In the genomic region with DNA sequence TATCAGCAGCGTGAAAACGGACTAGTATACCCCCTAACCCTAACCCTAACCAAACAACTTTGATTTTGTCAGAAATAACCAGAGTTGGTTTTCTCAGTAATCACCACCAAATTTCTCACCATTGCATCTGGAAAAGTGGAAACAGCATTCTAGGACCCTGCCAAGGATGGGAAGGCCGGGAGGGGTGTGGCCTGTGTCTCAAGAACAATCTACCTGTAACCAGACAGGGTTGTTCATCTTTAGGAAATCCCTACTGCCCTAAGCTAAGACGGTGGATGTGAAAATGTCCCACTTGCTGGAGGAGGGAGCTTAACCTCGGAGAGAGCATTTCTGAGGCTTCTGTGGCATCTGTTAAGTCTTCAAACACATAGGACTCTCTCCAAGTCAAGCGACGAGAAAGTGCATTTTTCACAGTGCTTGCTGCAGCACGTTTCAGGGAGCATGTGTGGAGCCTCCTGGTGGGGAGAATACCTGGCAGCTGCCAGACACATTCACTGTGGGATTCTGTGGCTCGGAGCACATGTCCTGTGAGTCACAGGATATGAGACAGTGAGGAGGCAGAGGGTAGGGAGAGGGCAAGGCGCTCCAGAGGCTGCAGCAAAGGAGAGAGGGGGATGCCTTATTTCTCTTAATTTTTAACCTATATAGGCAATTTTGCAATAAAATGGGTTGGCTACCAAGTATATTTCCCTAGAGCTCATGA, we compare ENCODE assay signal across 1 cellular context.
TF ChIP-seq lines count a peak whose summit lies in the region.

No MANE protein-coding gene starts in this region.

TF ChIP-seq in IMR-90, 13 proteins besides CTCF, POLR2A, EP300 and RAD21 (continued from another document):
- TF ChIP-seq SMC3 (IDR thresholded peaks at IDR 0.05; ENCODE audit: low read depth, low read length) = peak; percentile 81
- TF ChIP-seq RFX5 (IDR thresholded peaks at IDR 0.05; ENCODE audit: low read depth, low read length) = no peak
- 0 out of 2 replicates have a peak, but pooled peaks have one; percentile 32 for TF ChIP-seq MAZ (IDR thresholded peaks at IDR 0.05; ENCODE audit: borderline replicate concordance, low read depth, low read length)
- peak; percentile 81 for TF ChIP-seq FOS (IDR thresholded peaks at IDR 0.05; ENCODE audit: low read depth, low read length)
- TF ChIP-seq, protein P1, sequence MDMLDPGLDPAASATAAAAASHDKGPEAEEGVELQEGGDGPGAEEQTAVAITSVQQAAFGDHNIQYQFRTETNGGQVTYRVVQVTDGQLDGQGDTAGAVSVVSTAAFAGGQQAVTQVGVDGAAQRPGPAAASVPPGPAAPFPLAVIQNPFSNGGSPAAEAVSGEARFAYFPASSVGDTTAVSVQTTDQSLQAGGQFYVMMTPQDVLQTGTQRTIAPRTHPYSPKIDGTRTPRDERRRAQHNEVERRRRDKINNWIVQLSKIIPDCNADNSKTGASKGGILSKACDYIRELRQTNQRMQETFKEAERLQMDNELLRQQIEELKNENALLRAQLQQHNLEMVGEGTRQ (IDR thresholded peaks at IDR 0.05; ENCODE audit: low read depth, low read length) = peak; percentile 83
- TF ChIP-seq RCOR1 (IDR thresholded peaks at IDR 0.05; ENCODE audit: insufficient replicate concordance, low read length) = peak; percentile 52
- TF ChIP-seq BHLHE40 (IDR thresholded peaks at IDR 0.05; ENCODE audit: low read depth, low read length) = peak; percentile 95
